ENCODE assay signal across 26 cellular contexts in genomic region chr3:87625911-87626310, GRCh38.
"Had no signal": no experiment of that assay in that cellular context is flagged by ENCODE, and none has a peak within 500 bp of the region (broad histone marks: within the 10 kb centered on the region; RNA-seq: fewer than 3 reads in every experiment).

No MANE protein-coding gene starts in this region.

- H3K27me3 ChIP-seq: colonic mucosa, esophagus squamous epithelium, gastroesophageal sphincter, right atrium auricular region had no signal

- DNase-seq: activated CD4-positive, alpha-beta memory T cell treated with anti-CD3 and anti-CD28 coated beads, Interleukin-2, amount 10 ng/mL, durations not matched to agents 7 days and 5 days; activated CD4-positive, alpha-beta T cell treated with anti-CD3 and anti-CD28 coated beads, Interleukin-2, amount 10 ng/mL, durations not matched to agents 24 days and 14 days; activated CD8-positive, alpha-beta memory T cell treated with anti-CD3 and anti-CD28 coated beads, Interleukin-2, amount 50 U/mL, for 48 hours; activated gamma-delta T cell treated with Interleukin-2 at 50 U/mL for 16 hours; activated naive CD4-positive, alpha-beta T cell treated with anti-CD3 and anti-CD28 coated beads, Interleukin-2, amount 50 U/mL, for 16 hours; activated T-cell treated with anti-CD3 and anti-CD28 coated beads, Interleukin-2, amount 50 U/mL, for 24 hours; amniotic stem cell; colonic mucosa; effector CD8-positive, alpha-beta T cell; esophagus squamous epithelium; head of caudate nucleus; hypothalamus; immature natural killer cell; kidney; left colon; stimulated activated CD4-positive, alpha-beta T cell treated with anti-CD3 and anti-CD28 coated beads, Interleukin-2, amount 100 ng/mL, for 48 hours; stimulated activated naive CD8-positive, alpha-beta T cell treated with anti-CD3 and anti-CD28 coated beads, Interleukin-15, Interleukin-2, amounts not matched to agents 100 U/mL and 50 U/mL, for 24 hours; trophoblast cell; WERI-Rb-1 had no signal

- H3K4me3 ChIP-seq: colonic mucosa, esophagus squamous epithelium, gastroesophageal sphincter, right atrium auricular region, thoracic aorta had no signal

- H3K27ac ChIP-seq: colonic mucosa, epithelial cell of prostate, esophagus squamous epithelium, gastroesophageal sphincter, right atrium auricular region, thoracic aorta, WERI-Rb-1 had no signal

- H3K36me3 ChIP-seq: colonic mucosa, esophagus squamous epithelium, gastroesophageal sphincter, right atrium auricular region, thoracic aorta, WERI-Rb-1 had no signal

- H3K4me1 ChIP-seq: colonic mucosa, esophagus squamous epithelium, gastroesophageal sphincter, right atrium auricular region had no signal

- ATAC-seq: activated CD4-positive, CD25-positive, alpha-beta regulatory T cell treated with anti-CD3 and anti-CD28 coated beads, Interleukin-2, amount 50 U/mL, for 24 hours; activated T-helper 17 cell treated with anti-CD3 and anti-CD28 coated beads, Interleukin-2, amount 50 U/mL, for 72 hours; gastroesophageal sphincter; left colon; natural killer cell treated with Interleukin-12 subunit alpha and Interleukin-12 subunit beta and Interleukin-15 and Interleukin-18, amount 100 ng/mL, for 72 hours; stimulated activated naive CD8-positive, alpha-beta T cell treated with anti-CD3 and anti-CD28 coated beads, Interleukin-15, Interleukin-2, amounts not matched to agents 100 U/mL and 50 U/mL, for 24 hours had no signal
